Comparison of ENCODE assay signal across 17 cellular contexts in the genomic region with DNA sequence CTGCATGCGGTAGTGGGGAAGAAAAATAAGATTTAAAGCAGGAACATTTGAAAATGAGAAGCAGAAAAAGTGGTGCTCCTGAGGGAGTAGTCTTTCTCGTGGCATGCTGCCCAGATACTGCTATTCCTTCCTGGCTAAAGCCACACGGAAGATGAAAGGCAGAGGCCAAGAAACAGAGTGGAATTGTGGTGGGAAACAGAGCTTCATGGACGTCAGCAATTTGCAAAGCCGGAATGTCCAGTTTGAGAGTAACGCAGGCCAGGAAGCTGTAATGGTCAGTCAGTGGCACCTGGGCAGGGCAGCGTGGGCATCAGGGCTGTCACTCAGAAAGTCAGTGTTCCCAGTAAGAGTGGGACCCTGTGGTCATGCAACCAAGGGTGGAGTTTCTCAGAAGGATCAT.
DNase-seq lines count a peak whose midpoint lies in the region; ATAC-seq and TF ChIP-seq lines count a peak whose summit lies in the region.
"Had no signal": no experiment of that assay in that cellular context is flagged by ENCODE, and none has a peak within 500 bp of the region (broad histone marks: within the 10 kb centered on the region; RNA-seq: fewer than 3 reads in every experiment).

No MANE protein-coding gene starts in this region.

- no peaks in the 10 kb centered on the region for H3K27me3 ChIP-seq in lung (ENCODE audit: control insufficient read depth, insufficient read depth)
- no peaks in the 10 kb centered on the region for H3K27me3 ChIP-seq in prostate gland (replicated peaks; ENCODE audit: insufficient read depth)

- no peaks in the 10 kb centered on the region for H3K9me3 ChIP-seq in lung (ENCODE audit: control insufficient read depth in 2 of 2, insufficient read depth in 1 of 2, low read length in 1 of 2)
- no peaks in the 10 kb centered on the region for H3K9me3 ChIP-seq in prostate gland
- H3K9me3 ChIP-seq: BLaER1 had no signal

- intact Hi-C loops in prostate gland (cut with DNase I): no loop called here

- no peak for TF ChIP-seq CTCF in VCaP (conservative IDR thresholded peaks at IDR 0.05)
- TF ChIP-seq CTCF in lung (IDR thresholded peaks at IDR 0.05; ENCODE audit: control extremely low read depth, extremely low read depth): no peak
- no peak for TF ChIP-seq CTCF in prostate gland (IDR thresholded peaks at IDR 0.05)

- no peak for TF ChIP-seq POLR2A in prostate gland (IDR thresholded peaks at IDR 0.05)

- peak overlapping the region; percentile 45 for H3K27ac ChIP-seq in VCaP
- peak overlapping the region in 1 of 2 donors; percentile 10 for H3K27ac ChIP-seq in lung (ENCODE audit: low read depth in 1 of 2, low read length in 1 of 2)
- no peak overlapping the region for H3K27ac ChIP-seq in prostate gland
- H3K27ac ChIP-seq: BLaER1 had no signal

- DNase-seq in DMS53 (lab: John Stamatoyannopoulos, UW): peak; percentile 60
- peak; percentile 32 for DNase-seq in lung (ENCODE audit: low spot score)
- DNase-seq in prostate gland (ENCODE audit: low spot score): peak; percentile 3
- no peak for DNase-seq in left lobe of liver (ENCODE audit: low spot score)
- no peak for DNase-seq in NOMO-1 treated with DMSO at 0.1 percent for 48 hours (lab: John Stamatoyannopoulos, UW; ENCODE audit: unreplicated experiment)
- DNase-seq in NCI-H1930 (lab: John Stamatoyannopoulos, UW): no peak
- DNase-seq in EL: no peak
- DNase-seq: 8988T; CD8-positive, alpha-beta memory T cell; HCEC 1CT; IMR-90; NCI-H1436 treated with DMSO at 0.1 percent for 48 hours; NCI-H446; NCI-H748 treated with DMSO at 0.1 percent for 48 hours; SIG-M5 had no signal

- H3K36me3 ChIP-seq in lung (ENCODE audit: control insufficient read depth in 2 of 2, insufficient read depth in 2 of 2, low read length in 2 of 2) (no peaks in the 10 kb centered on the region), prostate gland (no peaks in the 10 kb centered on the region)
- H3K36me3 ChIP-seq: BLaER1 had no signal

- H3K4me1 ChIP-seq in lung (ENCODE audit: control insufficient read depth in 2 of 2, insufficient read depth in 2 of 2, low read length in 2 of 2): no peaks in the 10 kb centered on the region
- no peaks in the 10 kb centered on the region for H3K4me1 ChIP-seq in prostate gland (replicated peaks)
- H3K4me1 ChIP-seq: BLaER1 had no signal

- ATAC-seq in lung (ENCODE audit: insufficient read depth, low FRiP score) (no peak), left lobe of liver (no peak)

- 38 to 64% methylated on average over 7 of the region's 7 CpGs for WGBS in lung, 2 donors
- 15% methylated on average over 7 of the region's 7 CpGs for WGBS in prostate gland

- H3K4me3 ChIP-seq in lung (no peak overlapping the region), prostate gland (no peak overlapping the region)
- H3K4me3 ChIP-seq: BLaER1 had no signal

Comparison
In these comparisons a context has a peak if more than half of its experiments do, and no peak if none do; other contexts are left out.
1. DNase-seq: peak in DMS53 (single experiment), lung (single experiment) and prostate gland (single experiment); none in left lobe of liver (single experiment), NOMO-1 treated with DMSO at 0.1 percent for 48 hours (single experiment), NCI-H1930 (0 of 2) and EL (single experiment).